8 cellular contexts compared by ENCODE assay signal in genomic region chr1:27884182-27884954, GRCh38. TPM values are rescaled to one million over a fixed set of nuclear protein-coding genes. Genes with fewer than 3 reads are reported as not detected.
DNase-seq lines count a peak whose midpoint lies in the region; ATAC-seq and TF ChIP-seq lines count a peak whose summit lies in the region.

No MANE protein-coding gene starts in this region.

- peaks cover 68% of the 10 kb centered on the region for H3K36me3 Mint-ChIP-seq in activated CD4-positive, alpha-beta T cell treated with anti-CD3 and anti-CD28 coated beads, Interleukin-2, amount 10 ng/mL, durations not matched to agents 24 days and 14 days (ENCODE audit: low read depth)
- H3K36me3 Mint-ChIP-seq in endodermal cell (ENCODE audit: low read depth) (peaks cover 36% of the 10 kb centered on the region), type B pancreatic cell (peaks cover 4% of the 10 kb centered on the region)

- no peaks in the 10 kb centered on the region for H3K9me3 Mint-ChIP-seq in activated CD4-positive, alpha-beta T cell treated with anti-CD3 and anti-CD28 coated beads, Interleukin-2, amount 10 ng/mL, durations not matched to agents 24 days and 14 days
- no peaks in the 10 kb centered on the region for H3K9me3 Mint-ChIP-seq in endodermal cell
- no peaks in the 10 kb centered on the region for H3K9me3 Mint-ChIP-seq in type B pancreatic cell

- TF ChIP-seq CTCF in endodermal cell (conservative IDR thresholded peaks at IDR 0.05) (no peak), type B pancreatic cell (conservative IDR thresholded peaks at IDR 0.05) (no peak)

- 93 to 94% methylated on average over 18 to 21 of the region's 21 CpGs for WGBS in endodermal cell (ENCODE audit: insufficient coverage in 1 of 2, insufficient read length in 1 of 2), 2 experiments

- no peaks in the 10 kb centered on the region for H3K9me3 ChIP-seq in endodermal cell (ENCODE audit: control insufficient read depth, low read length)

- ATAC-seq in HG03460 (IDR thresholded peaks at IDR 0.05; ENCODE audit: unreplicated experiment): peak; percentile 50
- no peak for ATAC-seq in GM18861 (IDR thresholded peaks at IDR 0.05; ENCODE audit: unreplicated experiment)

- H3K27ac ChIP-seq in endodermal cell (ENCODE audit: low read depth, low read length) (no peak overlapping the region), temporal lobe (ENCODE audit: low read depth, low read length) (peak overlapping the region; percentile 10)

- H3K27me3 ChIP-seq in endodermal cell (ENCODE audit: control insufficient read depth, insufficient read depth, low read length, poor library complexity, severe bottlenecking): no peaks in the 10 kb centered on the region

- peaks cover 15% of the 10 kb centered on the region for H3K36me3 ChIP-seq in endodermal cell (ENCODE audit: control insufficient read depth, insufficient read depth, low read length)

- DNase-seq in activated CD4-positive, alpha-beta T cell treated with anti-CD3 and anti-CD28 coated beads, Interleukin-2, amount 10 ng/mL, durations not matched to agents 24 days and 14 days: no peak
- no peak for DNase-seq in activated CD4-positive, alpha-beta T cell treated with anti-CD3 and anti-CD28 coated beads, Interleukin-2, amount 50 U/mL, for 4 hours
- DNase-seq in endodermal cell (no peak), foreskin melanocyte (no peak), type B pancreatic cell (ENCODE audit: extremely low spot score, unreplicated experiment) (no peak)

- no peaks in the 10 kb centered on the region for H3K4me1 ChIP-seq in endodermal cell (ENCODE audit: control insufficient read depth, insufficient read depth, low read length)

- peak overlapping the region; percentile 28 for H3K4me3 Mint-ChIP-seq in activated CD4-positive, alpha-beta T cell treated with anti-CD3 and anti-CD28 coated beads, Interleukin-2, amount 10 ng/mL, durations not matched to agents 24 days and 14 days
- H3K4me3 Mint-ChIP-seq in endodermal cell: no peak overlapping the region
- no peak overlapping the region for H3K4me3 Mint-ChIP-seq in type B pancreatic cell

- no peak overlapping the region for H3K9ac ChIP-seq in endodermal cell (ENCODE audit: extremely low read depth, low read length, poor library complexity, severe bottlenecking)

- no peaks in the 10 kb centered on the region for H3K27me3 Mint-ChIP-seq in activated CD4-positive, alpha-beta T cell treated with anti-CD3 and anti-CD28 coated beads, Interleukin-2, amount 10 ng/mL, durations not matched to agents 24 days and 14 days
- H3K27me3 Mint-ChIP-seq in endodermal cell (ENCODE audit: insufficient read depth): no peaks in the 10 kb centered on the region
- no peaks in the 10 kb centered on the region for H3K27me3 Mint-ChIP-seq in type B pancreatic cell

- intact Hi-C loops in activated CD4-positive, alpha-beta T cell treated with anti-CD3 and anti-CD28 coated beads, Interleukin-2, amount 10 ng/mL, durations not matched to agents 24 days and 14 days (cut with micrococcal nuclease): no loop called here

- no peak overlapping the region for H3K4me3 ChIP-seq in endodermal cell (ENCODE audit: low read length)

- peaks cover 55% of the 10 kb centered on the region for H3K4me1 Mint-ChIP-seq in activated CD4-positive, alpha-beta T cell treated with anti-CD3 and anti-CD28 coated beads, Interleukin-2, amount 10 ng/mL, durations not matched to agents 24 days and 14 days
- peaks cover 10% of the 10 kb centered on the region for H3K4me1 Mint-ChIP-seq in endodermal cell
- H3K4me1 Mint-ChIP-seq in type B pancreatic cell (ENCODE audit: unreplicated experiment): no peaks in the 10 kb centered on the region

- H3K27ac Mint-ChIP-seq in activated CD4-positive, alpha-beta T cell treated with anti-CD3 and anti-CD28 coated beads, Interleukin-2, amount 10 ng/mL, durations not matched to agents 24 days and 14 days: peak overlapping the region; percentile 76
- H3K27ac Mint-ChIP-seq in endodermal cell: peak overlapping the region; percentile 57
- H3K27ac Mint-ChIP-seq in type B pancreatic cell: no peak overlapping the region

RNA-seq across cellular contexts. Expression of gene THEMIS2, which starts 12.0 kb away (rescaled TPM):
- 24.5 and 27.7 TPM in 2 replicates for total RNA-seq in activated CD4-positive, alpha-beta T cell treated with anti-CD3 and anti-CD28 coated beads, Interleukin-2, amount 10 ng/mL, durations not matched to agents 24 days and 14 days
- total RNA-seq in endodermal cell (1 to 10 TPM; 8.5 to 8.8 TPM), temporal lobe (3.7 TPM), type B pancreatic cell (ENCODE audit: low replicate concordance) (0.98 and 3.1 TPM in 2 replicates)
- 4.2 TPM for polyA plus RNA-seq in endodermal cell (2013, experiment 1 of 2)
- 4.6 TPM for polyA plus RNA-seq in endodermal cell (2013, experiment 2 of 2)

RNA-seq across cellular contexts. Expression of gene RPA2, which starts 30.0 kb away (rescaled TPM):
- 87.7 and 92.7 TPM in 2 replicates for total RNA-seq in activated CD4-positive, alpha-beta T cell treated with anti-CD3 and anti-CD28 coated beads, Interleukin-2, amount 10 ng/mL, durations not matched to agents 24 days and 14 days
- 10 to 100 TPM; 43.5 to 60.0 TPM for total RNA-seq in endodermal cell
- polyA plus RNA-seq in endodermal cell (2013, experiment 1 of 2): 63.8 TPM
- 61.1 TPM for polyA plus RNA-seq in endodermal cell (2013, experiment 2 of 2)
- total RNA-seq in temporal lobe: 50.2 TPM
- 28.0 and 44.6 TPM in 2 replicates for total RNA-seq in type B pancreatic cell (ENCODE audit: low replicate concordance)

RNA-seq across cellular contexts. Expression of gene SMPDL3B, which starts 50.4 kb away (rescaled TPM):
- total RNA-seq in activated CD4-positive, alpha-beta T cell treated with anti-CD3 and anti-CD28 coated beads, Interleukin-2, amount 10 ng/mL, durations not matched to agents 24 days and 14 days: 0.30 and 0.43 TPM in 2 replicates
- total RNA-seq in endodermal cell (10 to 100 TPM; 10.1 to 11.8 TPM), temporal lobe (0.25 TPM), type B pancreatic cell (ENCODE audit: low replicate concordance) (3.2 and 3.6 TPM in 2 replicates)
- polyA plus RNA-seq in endodermal cell (2013, experiment 1 of 2): 4.8 TPM
- 2.7 TPM for polyA plus RNA-seq in endodermal cell (2013, experiment 2 of 2)

RNA-seq across cellular contexts. Expression of gene PPP1R8, which starts 53.8 kb away (rescaled TPM):
- 80.3 TPM in 2 replicates for total RNA-seq in activated CD4-positive, alpha-beta T cell treated with anti-CD3 and anti-CD28 coated beads, Interleukin-2, amount 10 ng/mL, durations not matched to agents 24 days and 14 days
- total RNA-seq in endodermal cell (10 to 100 TPM; 45.0 to 48.1 TPM), temporal lobe (38.8 TPM), type B pancreatic cell (ENCODE audit: low replicate concordance) (53.9 and 54.9 TPM in 2 replicates)
- polyA plus RNA-seq in endodermal cell (2013, experiment 1 of 2): 49.6 TPM
- 49.6 TPM for polyA plus RNA-seq in endodermal cell (2013, experiment 2 of 2)
